ENCODE assay signal across 11 cellular contexts in genomic region chr18:36544036-36544725, GRCh38.
DNase-seq lines count a peak whose midpoint lies in the region; ATAC-seq, FAIRE-seq and TF ChIP-seq lines count a peak whose summit lies in the region.
"Had no signal": no experiment of that assay in that cellular context is flagged by ENCODE, and none has a peak within 500 bp of the region (broad histone marks: within the 10 kb centered on the region; RNA-seq: fewer than 3 reads in every experiment).

No MANE protein-coding gene starts in this region.

- 80 to 87% (median 83%) methylated on average over 15 of the region's 15 CpGs for WGBS in adrenal gland, 4 donors
- WGBS in heart left ventricle, 4 donors, result 50 to 54% (median 52%) methylated on average over 11 to 15 of the region's 15 CpGs

- TF ChIP-seq CTCF in adrenal gland (IDR thresholded peaks at IDR 0.05), result no peak
- no peak for TF ChIP-seq CTCF in heart left ventricle (IDR thresholded peaks at IDR 0.05)
- no peak for TF ChIP-seq CTCF in tibial artery (IDR thresholded peaks at IDR 0.05)

- H3K27me3 ChIP-seq in adrenal gland (no peaks in the 10 kb centered on the region), heart left ventricle (no peaks in the 10 kb centered on the region), tibial artery (no peaks in the 10 kb centered on the region)

- H3K4me1 ChIP-seq in adrenal gland (replicated peaks in 1 of 2) (no peaks in the 10 kb centered on the region), heart left ventricle (peaks cover 0 to 39% (median 11%) of the 10 kb centered on the region in 12 donors), tibial artery (peaks cover 0 to 38% (median 10%) of the 10 kb centered on the region in 4 donors)

- TF ChIP-seq POLR2A in adrenal gland (IDR thresholded peaks at IDR 0.05) (no peak), heart left ventricle (IDR thresholded peaks at IDR 0.05) (no peak)

- peak; percentile 48 to 77 (median 64) for ATAC-seq in heart left ventricle

- H3K36me3 ChIP-seq in adrenal gland (replicated peaks in 1 of 2), result no peaks in the 10 kb centered on the region
- H3K36me3 ChIP-seq in heart left ventricle, result no peaks in the 10 kb centered on the region
- no peaks in the 10 kb centered on the region for H3K36me3 ChIP-seq in tibial artery

- FAIRE-seq in urothelium cell line (lab: Jason Lieb, UNC), result no peak
- FAIRE-seq: GM12892 had no signal

- peak; percentile 27 for DNase-seq in NCI-H1694 (lab: John Stamatoyannopoulos, UW)
- DNase-seq in adrenal gland, result peak in 6 of 7 donors; percentile 25 to 59 (median 40)
- DNase-seq in heart left ventricle, result peak in 3 of 5 donors; percentile 40 to 71 (median 60)
- peak; percentile 57 to 92 for DNase-seq in tibial artery
- DNase-seq in urothelium cell line (ENCODE audit: low spot score), result no peak
- DNase-seq in SKM-1 (lab: John Stamatoyannopoulos, UW; ENCODE audit: unreplicated experiment), result no peak
- DNase-seq in LoVo (ENCODE audit: low spot score), result no peak
- no peak for DNase-seq in midbrain (lab: John Stamatoyannopoulos, UW)
- DNase-seq: activated effector memory CD4-positive, alpha-beta T cell treated with Interleukin-2 at 50 U/mL for 16 hours; NCI-H1048 had no signal

- H3K9me3 ChIP-seq in adrenal gland (replicated peaks in 1 of 3), result no peaks in the 10 kb centered on the region
- H3K9me3 ChIP-seq in heart left ventricle, result peaks cover 0 to 7% (median 0%) of the 10 kb centered on the region in 12 donors
- H3K9me3 ChIP-seq in tibial artery, result no peaks in the 10 kb centered on the region

- H3K4me3 ChIP-seq in adrenal gland, result no peak overlapping the region
- no peak overlapping the region for H3K4me3 ChIP-seq in heart left ventricle
- H3K4me3 ChIP-seq in tibial artery, result peak overlapping the region in 1 of 2 donors; percentile 6

- intact Hi-C loops in adrenal gland (cut with DNase I) (no loop called here), heart left ventricle (cut with DNase I) (loop anchor here in 2 of 10 donors (10.0 kb wide), 2 partner anchors 59 to 69 kb away; no protein-coding TSS in a partner anchor), tibial artery (cut with DNase I; ENCODE audit: low total_unique reads) (no loop called here)

- no peak overlapping the region for H3K27ac ChIP-seq in adrenal gland
- H3K27ac ChIP-seq in heart left ventricle, result peak overlapping the region in 8 of 12 donors; percentile 2 to 56 (median 36)
- peak overlapping the region; percentile 75 to 77 for H3K27ac ChIP-seq in tibial artery

Comparison
In these comparisons a context has a peak if more than half of its experiments do, and no peak if none do; other contexts are left out.
1. DNase-seq: peak in NCI-H1694 (single experiment), adrenal gland (6 of 7), heart left ventricle (3 of 5) and tibial artery (2 of 2); none in urothelium cell line (single experiment), SKM-1 (single experiment), LoVo (single experiment) and midbrain (single experiment).
2. H3K27ac ChIP-seq: peak in heart left ventricle (8 of 12) and tibial artery (2 of 2); none in adrenal gland (0 of 5).